Comparison of ENCODE assay signal across 1 cellular context in the genomic region with DNA sequence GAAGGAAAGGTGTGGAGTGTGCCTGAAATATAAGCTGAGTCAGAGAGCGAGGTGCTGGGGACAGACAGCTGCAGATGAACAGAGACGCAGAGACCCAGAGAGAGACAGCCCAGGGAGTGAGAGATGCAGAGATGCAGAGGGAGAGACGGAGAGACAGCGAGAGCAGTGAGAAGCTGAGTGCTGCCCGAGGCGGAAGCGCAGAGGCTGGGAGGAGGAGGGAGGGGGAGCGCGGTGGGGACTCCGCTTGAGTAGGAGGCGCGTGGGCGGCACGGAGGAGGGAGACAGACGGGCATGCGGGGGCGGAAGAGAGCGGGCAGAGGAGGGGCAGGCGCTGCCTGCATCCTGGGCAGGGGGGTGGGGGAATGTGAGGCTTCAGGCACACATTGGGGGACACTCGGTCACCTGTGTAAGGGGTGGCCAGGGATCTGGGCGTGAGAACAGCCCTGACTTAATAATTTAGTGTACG.
TF ChIP-seq lines count a peak whose summit lies in the region.

No MANE protein-coding gene starts in this region.

TF ChIP-seq in endothelial cell of umbilical vein, 7 proteins besides CTCF, POLR2A, EP300 and RAD21:
- no peak for TF ChIP-seq FOS (IDR thresholded peaks at IDR 0.05; ENCODE audit: borderline replicate concordance, insufficient read depth, low read length)
- peak; percentile 14 for TF ChIP-seq EZH2 (IDR thresholded peaks at IDR 0.05; ENCODE audit: borderline replicate concordance, low read depth, low read length, severe bottlenecking)
